Comparison of ENCODE assay signal across 12 cellular contexts in genomic region chr7:8232999-8233847, GRCh38.
DNase-seq lines count a peak whose midpoint lies in the region; ATAC-seq and TF ChIP-seq lines count a peak whose summit lies in the region.
"Had no signal": no experiment of that assay in that cellular context is flagged by ENCODE, and none has a peak within 500 bp of the region (broad histone marks: within the 10 kb centered on the region; RNA-seq: fewer than 3 reads in every experiment).

No MANE protein-coding gene starts in this region.

- no peak overlapping the region for H3K27ac ChIP-seq in brain microvascular endothelial cell
- H3K27ac ChIP-seq: neutrophil had no signal

- peaks cover 11% of the 10 kb centered on the region for H3K27me3 Mint-ChIP-seq in stimulated activated naive CD8-positive, alpha-beta T cell treated with anti-CD3 and anti-CD28 coated beads, Interleukin-15, amount 100 ng/mL, for 72 hours

- H3K36me3 ChIP-seq in brain microvascular endothelial cell (replicated peaks), result no peaks in the 10 kb centered on the region

- H3K4me3 Mint-ChIP-seq in stimulated activated naive CD8-positive, alpha-beta T cell treated with anti-CD3 and anti-CD28 coated beads, Interleukin-15, amount 100 ng/mL, for 72 hours, result no peak overlapping the region

- no peaks in the 10 kb centered on the region for H3K27me3 ChIP-seq in brain microvascular endothelial cell (replicated peaks)
- H3K27me3 ChIP-seq: neutrophil had no signal

- no peak overlapping the region for H3K27ac Mint-ChIP-seq in stimulated activated naive CD8-positive, alpha-beta T cell treated with anti-CD3 and anti-CD28 coated beads, Interleukin-15, amount 100 ng/mL, for 72 hours

- in situ Hi-C loops in brain microvascular endothelial cell (cut with HindIII; ENCODE audit: low pct_ligation_motif_present, low sequenced_read_pairs), result no loop called here

- no peaks in the 10 kb centered on the region for H3K9me3 Mint-ChIP-seq in stimulated activated naive CD8-positive, alpha-beta T cell treated with anti-CD3 and anti-CD28 coated beads, Interleukin-15, amount 100 ng/mL, for 72 hours

- H3K4me1 Mint-ChIP-seq in stimulated activated naive CD8-positive, alpha-beta T cell treated with anti-CD3 and anti-CD28 coated beads, Interleukin-15, amount 100 ng/mL, for 72 hours, result peaks cover 6% of the 10 kb centered on the region

- no peak overlapping the region for H3K4me3 ChIP-seq in brain microvascular endothelial cell (ENCODE audit: low read depth, low read length)

- peak; percentile 81 for ATAC-seq in stimulated activated naive CD8-positive, alpha-beta T cell treated with anti-CD3 and anti-CD28 coated beads, Interleukin-15, Interleukin-2, amounts not matched to agents 100 U/mL and 50 U/mL, for 24 hours
- no peak for ATAC-seq in stimulated activated naive CD8-positive, alpha-beta T cell treated with anti-CD3 and anti-CD28 coated beads, Interleukin-15, amount 100 ng/mL, for 72 hours
- ATAC-seq in HG03565 (IDR thresholded peaks at IDR 0.05; ENCODE audit: unreplicated experiment) (peak; percentile 63), HG02981 (IDR thresholded peaks at IDR 0.05; ENCODE audit: unreplicated experiment) (no peak)

- no peak for TF ChIP-seq CTCF in brain microvascular endothelial cell (IDR thresholded peaks at IDR 0.05; ENCODE audit: low read depth, low read length, missing control alignments)

- no peak for DNase-seq in stimulated activated naive CD8-positive, alpha-beta T cell treated with anti-CD3 and anti-CD28 coated beads, Interleukin-15, Interleukin-2, amounts not matched to agents 100 U/mL and 50 U/mL, for 24 hours
- no peak for DNase-seq in stimulated activated naive CD8-positive, alpha-beta T cell treated with anti-CD3 and anti-CD28 coated beads, Interleukin-15, amount 100 ng/mL, for 72 hours
- DNase-seq in brain microvascular endothelial cell, result peak; percentile 27
- DNase-seq in NCI-H82 (lab: John Stamatoyannopoulos, UW), result no peak
- DNase-seq in NCI-H2081 treated with DMSO at 0.1 percent for 48 hours (lab: John Stamatoyannopoulos, UW), result no peak
- no peak for DNase-seq in NCI-H510A treated with DMSO at 0.1 percent for 48 hours (lab: John Stamatoyannopoulos, UW)
- DNase-seq: AML-193, amniotic stem cell, IMR-90 had no signal

Comparison
In these comparisons a context has a peak if more than half of its experiments do, and no peak if none do; other contexts are left out.
1. ATAC-seq: peak in stimulated activated naive CD8-positive, alpha-beta T cell treated with anti-CD3 and anti-CD28 coated beads, Interleukin-15, Interleukin-2, amounts not matched to agents 100 U/mL and 50 U/mL, for 24 hours (single experiment) and HG03565 (single experiment); none in stimulated activated naive CD8-positive, alpha-beta T cell treated with anti-CD3 and anti-CD28 coated beads, Interleukin-15, amount 100 ng/mL, for 72 hours (single experiment) and HG02981 (single experiment).